Comparison of ENCODE assay signal across 1 cellular context in the genomic region with DNA sequence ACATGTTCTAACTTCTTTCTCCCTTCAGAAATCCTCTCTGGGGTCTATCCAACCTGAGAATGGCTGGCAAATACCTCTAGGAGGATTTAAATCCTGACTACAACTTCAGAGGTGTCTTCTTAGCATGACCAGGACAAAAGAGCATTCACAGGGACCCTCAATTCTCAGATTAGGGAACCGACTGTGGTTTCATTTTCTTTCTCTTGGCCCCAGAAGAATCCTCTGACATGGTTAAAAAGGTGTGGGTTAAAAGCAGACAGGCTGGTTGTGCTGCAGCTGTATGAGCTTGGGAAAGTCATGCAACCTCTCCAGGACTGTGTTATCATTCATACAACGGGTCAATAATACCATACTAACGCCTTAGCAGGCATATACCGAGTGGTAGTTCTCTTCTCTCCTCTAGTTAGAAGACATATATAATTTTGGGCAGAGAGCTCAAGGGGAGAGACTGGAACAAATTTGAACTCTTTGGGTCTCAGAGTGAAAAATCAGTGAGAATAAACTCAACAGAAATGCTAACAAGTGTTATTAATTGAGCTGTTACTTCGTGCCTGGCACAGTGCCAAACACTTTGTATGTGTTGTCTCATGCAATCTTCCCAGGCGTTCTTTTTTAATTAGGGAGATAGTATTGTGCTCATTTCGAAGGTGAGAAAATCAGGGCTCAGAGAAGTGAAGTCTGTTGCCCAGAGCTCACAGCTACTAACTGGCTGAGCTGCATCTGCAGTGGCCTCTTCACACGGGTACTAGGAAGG.
TF ChIP-seq lines count a peak whose summit lies in the region.

No MANE protein-coding gene starts in this region.

TF ChIP-seq in HepG2, 621 proteins besides CTCF, POLR2A, EP300 and RAD21:
- no peak for TF ChIP-seq AHDC1 (CRISPR knock-in tag; IDR thresholded peaks at IDR 0.05; ENCODE audit: borderline replicate concordance)
- no peak for TF ChIP-seq TCF7L2 (IDR thresholded peaks at IDR 0.05; ENCODE audit: low read depth, low read length)
- TF ChIP-seq CHD2 (IDR thresholded peaks at IDR 0.05; ENCODE audit: low read depth, low read length): no peak
- peak; percentile 76; the same call in 1 of the 2 replicates for TF ChIP-seq LCORL (IDR thresholded peaks at IDR 0.05)
- no peak for TF ChIP-seq LCORL (CRISPR knock-in tag; IDR thresholded peaks at IDR 0.05)
- no peak for TF ChIP-seq ZFP37 (CRISPR knock-in tag; IDR thresholded peaks at IDR 0.05; ENCODE audit: borderline replicate concordance)
- TF ChIP-seq PHF8 (CRISPR knock-in tag; IDR thresholded peaks at IDR 0.05): no peak
